ENCODE assay signal across 8 cellular contexts in the genomic region with DNA sequence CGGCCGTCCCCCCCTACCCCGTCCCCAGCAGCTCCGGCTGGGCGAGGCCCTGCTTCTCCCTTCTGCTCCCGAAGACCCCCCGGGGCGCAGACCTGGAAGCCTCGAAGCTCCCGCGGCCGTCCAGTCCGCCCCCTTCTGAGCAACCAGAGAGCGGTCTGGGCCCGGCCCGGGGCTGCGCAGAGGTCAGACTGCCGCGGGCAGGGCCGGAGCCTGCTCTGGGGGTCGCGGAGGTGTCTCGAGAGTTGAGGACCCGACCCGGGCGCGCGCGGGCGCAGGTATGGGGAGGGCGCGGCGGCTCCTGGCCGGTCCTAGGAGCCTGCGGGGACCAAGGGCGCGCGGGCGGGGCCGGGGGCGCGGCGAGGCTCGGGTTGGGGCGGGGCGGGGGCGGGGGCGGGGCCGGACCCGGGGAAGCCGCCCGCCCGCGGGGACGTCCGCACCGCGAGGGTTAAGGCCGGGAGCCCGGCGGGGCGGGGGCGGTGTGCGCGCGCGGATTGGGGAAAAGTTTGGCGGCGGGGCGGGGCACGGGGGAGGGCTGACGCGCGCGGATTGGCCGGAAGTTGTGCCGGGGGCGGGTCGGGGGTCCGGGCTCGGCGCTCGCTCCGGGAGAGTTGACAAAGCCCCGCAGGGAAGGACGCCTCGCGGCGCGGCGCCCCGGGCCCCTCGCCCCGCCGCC. TPM values are rescaled to one million over a fixed set of nuclear protein-coding genes. Genes with fewer than 3 reads are reported as not detected.
DNase-seq lines count a peak whose midpoint lies in the region; ATAC-seq and TF ChIP-seq lines count a peak whose summit lies in the region.

A gene with protein sequence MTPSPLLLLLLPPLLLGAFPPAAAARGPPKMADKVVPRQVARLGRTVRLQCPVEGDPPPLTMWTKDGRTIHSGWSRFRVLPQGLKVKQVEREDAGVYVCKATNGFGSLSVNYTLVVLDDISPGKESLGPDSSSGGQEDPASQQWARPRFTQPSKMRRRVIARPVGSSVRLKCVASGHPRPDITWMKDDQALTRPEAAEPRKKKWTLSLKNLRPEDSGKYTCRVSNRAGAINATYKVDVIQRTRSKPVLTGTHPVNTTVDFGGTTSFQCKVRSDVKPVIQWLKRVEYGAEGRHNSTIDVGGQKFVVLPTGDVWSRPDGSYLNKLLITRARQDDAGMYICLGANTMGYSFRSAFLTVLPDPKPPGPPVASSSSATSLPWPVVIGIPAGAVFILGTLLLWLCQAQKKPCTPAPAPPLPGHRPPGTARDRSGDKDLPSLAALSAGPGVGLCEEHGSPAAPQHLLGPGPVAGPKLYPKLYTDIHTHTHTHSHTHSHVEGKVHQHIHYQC (plus strand): TSS at position 605 of the 673 bp plus-strand sequence. CDS start 860 bp downstream, outside the sequence.

- peak; percentile 47 for ATAC-seq in GM18867 (IDR thresholded peaks at IDR 0.05; ENCODE audit: unreplicated experiment)
- peak; percentile 74 for ATAC-seq in upper lobe of right lung

- H3K4me1 ChIP-seq in left ventricle myocardium inferior, result peaks cover 30% of the 10 kb centered on the region
- peaks cover 19% of the 10 kb centered on the region for H3K4me1 ChIP-seq in upper lobe of right lung

- no peaks in the 10 kb centered on the region for H3K36me3 ChIP-seq in left ventricle myocardium inferior
- no peaks in the 10 kb centered on the region for H3K36me3 ChIP-seq in upper lobe of right lung

- H3K27me3 ChIP-seq in left ventricle myocardium inferior (ENCODE audit: low read depth) (peaks cover 27% of the 10 kb centered on the region), upper lobe of right lung (peaks cover 11% of the 10 kb centered on the region)

- H3K9me3 ChIP-seq in left ventricle myocardium inferior (replicated peaks) (no peaks in the 10 kb centered on the region), upper lobe of right lung (no peaks in the 10 kb centered on the region)

- peak within 1 kb of the TSS; percentile 47 for H3K27ac ChIP-seq in left ventricle myocardium inferior (replicated peaks)
- peak within 1 kb of the TSS; percentile 65 for H3K27ac ChIP-seq in upper lobe of right lung

- intact Hi-C loops in left ventricle myocardium inferior (cut with micrococcal nuclease), result no loop called here
- intact Hi-C loops in upper lobe of right lung (cut with DNase I), result no loop called here

- no peak for TF ChIP-seq CTCF in left ventricle myocardium inferior (IDR thresholded peaks at IDR 0.05; ENCODE audit: borderline replicate concordance)
- no peak for TF ChIP-seq CTCF in upper lobe of right lung (IDR thresholded peaks at IDR 0.05)

- DNase-seq in A172 (ENCODE audit: low spot score), result peak; percentile 67
- peak in 74 of 76 experiments; percentile 18 to 96 (median 84) for DNase-seq in HUDEP-2 (lab: John Stamatoyannopoulos, UW; ENCODE audit: unreplicated experiment in 76 of 76)
- DNase-seq in T-helper 2 cell, result peak; percentile 74 to 93 (median 90)
- peak; percentile 76 for DNase-seq in amniotic epithelial cell (ENCODE audit: low read depth)
- peak; percentile 96 for DNase-seq in left ventricle myocardium inferior
- peak; percentile 20 for DNase-seq in pulmonary artery endothelial cell (ENCODE audit: low read depth, low spot score)
- peak; percentile 97 for DNase-seq in upper lobe of right lung

- H3K4me3 ChIP-seq in left ventricle myocardium inferior (peak within 1 kb of the TSS; percentile 68), upper lobe of right lung (peak within 1 kb of the TSS; percentile 69)

RNA-seq across cellular contexts. Expression of the gene that starts here (rescaled TPM):
- total RNA-seq in A172 (2014; rRNA removed; shearing (Covaris generic)), result 85.0 and 102 TPM in 2 replicates
- 22.4 TPM for total RNA-seq in left ventricle myocardium inferior
- total RNA-seq in pulmonary artery endothelial cell, result 13.7 and 16.4 TPM in 2 replicates
- 25.2 TPM for total RNA-seq in upper lobe of right lung

Comparison
In these comparisons a context has a peak if more than half of its experiments do, and no peak if none do; other contexts are left out.
1. Peak in every context shown above with its lines: DNase-seq, ATAC-seq, H3K4me3 ChIP-seq and H3K27ac ChIP-seq.
2. DNase-seq: peak in every context shown above with its lines; median percentile 97 in upper lobe of right lung; 96 in left ventricle myocardium inferior; 90 in T-helper 2 cell; 84 in HUDEP-2; 76 in amniotic epithelial cell; 67 in A172; 20 in pulmonary artery endothelial cell.